In genomic region chr6:166253277-166254229, GRCh38 we compare ENCODE assay signal across 8 cellular contexts. TPM values are rescaled to one million over a fixed set of nuclear protein-coding genes. Genes with fewer than 3 reads are reported as not detected.
DNase-seq lines count a peak whose midpoint lies in the region; ATAC-seq and TF ChIP-seq lines count a peak whose summit lies in the region.

No MANE protein-coding gene starts in this region.

- no peak overlapping the region for H2AFZ ChIP-seq in osteoblast (ENCODE audit: low read length)

- H3K4me3 ChIP-seq in epithelial cell of esophagus (ENCODE audit: low read length) (peak overlapping the region; percentile 11), osteoblast (ENCODE audit: insufficient read depth, low read length) (peak overlapping the region; percentile 50)

- ATAC-seq in SK-N-SH treated with all-trans-retinoic acid at 6 μM for 48 hours = peak; percentile 32; the same call in 1 of the 3 replicates

- TF ChIP-seq CTCF in epithelial cell of esophagus (IDR thresholded peaks at IDR 0.05; ENCODE audit: insufficient read depth, low read depth, low read length, missing control alignments) (no peak), osteoblast (IDR thresholded peaks at IDR 0.05; ENCODE audit: extremely low read depth, low read depth, low read length) (no peak)

- no peaks in the 10 kb centered on the region for H3K36me3 ChIP-seq in osteoblast (ENCODE audit: insufficient read depth, low read length)

- DNase-seq in NCI-H345 (lab: John Stamatoyannopoulos, UW) = peak; percentile 34
- no peak for DNase-seq in NCI-H345 treated with DMSO at 0.1 percent for 48 hours (lab: John Stamatoyannopoulos, UW; ENCODE audit: unreplicated experiment)
- no peak for DNase-seq in epithelial cell of esophagus (ENCODE audit: low read depth)
- no peak for DNase-seq in osteoblast (ENCODE audit: insufficient read length, low spot score, missing footprints)
- no peak for DNase-seq in mucosa of gallbladder (ENCODE audit: low spot score)
- no peak for DNase-seq in HuH-7.5 (ENCODE audit: low spot score)
- DNase-seq in NCI-H2196 (lab: John Stamatoyannopoulos, UW; ENCODE audit: unreplicated experiment) = no peak

- H3K27me3 ChIP-seq in osteoblast (ENCODE audit: insufficient read depth, low read length) = peaks cover 28% of the 10 kb centered on the region

- no peak overlapping the region for H3K27ac ChIP-seq in osteoblast (ENCODE audit: low read depth, low read length)

- H3K4me1 ChIP-seq in osteoblast (ENCODE audit: insufficient read depth, low read length) = no peaks in the 10 kb centered on the region

- H3K9me3 ChIP-seq in osteoblast (ENCODE audit: low read depth, low read length) = no peaks in the 10 kb centered on the region

- H3K79me2 ChIP-seq in osteoblast (ENCODE audit: insufficient read depth, low read length) = no peaks in the 10 kb centered on the region

- H3K4me2 ChIP-seq in osteoblast (ENCODE audit: insufficient read depth, low read length) = peak overlapping the region; percentile 61

- no peaks in the 10 kb centered on the region for H4K20me1 ChIP-seq in osteoblast (ENCODE audit: insufficient read depth, low read length)

TF ChIP-seq in SK-N-SH treated with all-trans-retinoic acid at 6 μM for 48 hours, 23 proteins besides CTCF, POLR2A, EP300 and RAD21:
- TF ChIP-seq, protein P1, sequence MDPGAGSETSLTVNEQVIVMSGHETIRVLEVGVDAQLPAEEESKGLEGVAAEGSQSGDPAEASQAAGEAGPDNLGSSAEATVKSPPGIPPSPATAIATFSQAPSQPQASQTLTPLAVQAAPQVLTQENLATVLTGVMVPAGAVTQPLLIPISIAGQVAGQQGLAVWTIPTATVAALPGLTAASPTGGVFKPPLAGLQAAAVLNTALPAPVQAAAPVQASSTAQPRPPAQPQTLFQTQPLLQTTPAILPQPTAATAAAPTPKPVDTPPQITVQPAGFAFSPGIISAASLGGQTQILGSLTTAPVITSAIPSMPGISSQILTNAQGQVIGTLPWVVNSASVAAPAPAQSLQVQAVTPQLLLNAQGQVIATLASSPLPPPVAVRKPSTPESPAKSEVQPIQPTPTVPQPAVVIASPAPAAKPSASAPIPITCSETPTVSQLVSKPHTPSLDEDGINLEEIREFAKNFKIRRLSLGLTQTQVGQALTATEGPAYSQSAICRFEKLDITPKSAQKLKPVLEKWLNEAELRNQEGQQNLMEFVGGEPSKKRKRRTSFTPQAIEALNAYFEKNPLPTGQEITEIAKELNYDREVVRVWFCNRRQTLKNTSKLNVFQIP (CRISPR knock-in tag; IDR thresholded peaks at IDR 0.05; ENCODE audit: borderline replicate concordance, low read depth) = no peak
- TF ChIP-seq, protein P2, sequence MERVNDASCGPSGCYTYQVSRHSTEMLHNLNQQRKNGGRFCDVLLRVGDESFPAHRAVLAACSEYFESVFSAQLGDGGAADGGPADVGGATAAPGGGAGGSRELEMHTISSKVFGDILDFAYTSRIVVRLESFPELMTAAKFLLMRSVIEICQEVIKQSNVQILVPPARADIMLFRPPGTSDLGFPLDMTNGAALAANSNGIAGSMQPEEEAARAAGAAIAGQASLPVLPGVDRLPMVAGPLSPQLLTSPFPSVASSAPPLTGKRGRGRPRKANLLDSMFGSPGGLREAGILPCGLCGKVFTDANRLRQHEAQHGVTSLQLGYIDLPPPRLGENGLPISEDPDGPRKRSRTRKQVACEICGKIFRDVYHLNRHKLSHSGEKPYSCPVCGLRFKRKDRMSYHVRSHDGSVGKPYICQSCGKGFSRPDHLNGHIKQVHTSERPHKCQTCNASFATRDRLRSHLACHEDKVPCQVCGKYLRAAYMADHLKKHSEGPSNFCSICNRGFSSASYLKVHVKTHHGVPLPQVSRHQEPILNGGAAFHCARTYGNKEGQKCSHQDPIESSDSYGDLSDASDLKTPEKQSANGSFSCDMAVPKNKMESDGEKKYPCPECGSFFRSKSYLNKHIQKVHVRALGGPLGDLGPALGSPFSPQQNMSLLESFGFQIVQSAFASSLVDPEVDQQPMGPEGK (CRISPR knock-in tag; IDR thresholded peaks at IDR 0.05; ENCODE audit: borderline replicate concordance) = no peak
- TF ChIP-seq ZFP30 (CRISPR knock-in tag; IDR thresholded peaks at IDR 0.05) (no peak), ZFP3 (CRISPR knock-in tag; IDR thresholded peaks at IDR 0.05) (no peak), ZNF8 (CRISPR knock-in tag; IDR thresholded peaks at IDR 0.05) (no peak), ESRRG (CRISPR knock-in tag; IDR thresholded peaks at IDR 0.05) (no peak), ZNF565 (CRISPR knock-in tag; conservative IDR thresholded peaks at IDR 0.05; ENCODE audit: low read depth) (no peak), CSDC2 (CRISPR knock-in tag; IDR thresholded peaks at IDR 0.05) (no peak), TOX (CRISPR knock-in tag; IDR thresholded peaks at IDR 0.05; ENCODE audit: borderline replicate concordance) (no peak), TSHZ2 (CRISPR knock-in tag; IDR thresholded peaks at IDR 0.05) (no peak), TCF4 (CRISPR knock-in tag; IDR thresholded peaks at IDR 0.05; ENCODE audit: borderline replicate concordance) (no peak)
- TF ChIP-seq, protein P3, sequence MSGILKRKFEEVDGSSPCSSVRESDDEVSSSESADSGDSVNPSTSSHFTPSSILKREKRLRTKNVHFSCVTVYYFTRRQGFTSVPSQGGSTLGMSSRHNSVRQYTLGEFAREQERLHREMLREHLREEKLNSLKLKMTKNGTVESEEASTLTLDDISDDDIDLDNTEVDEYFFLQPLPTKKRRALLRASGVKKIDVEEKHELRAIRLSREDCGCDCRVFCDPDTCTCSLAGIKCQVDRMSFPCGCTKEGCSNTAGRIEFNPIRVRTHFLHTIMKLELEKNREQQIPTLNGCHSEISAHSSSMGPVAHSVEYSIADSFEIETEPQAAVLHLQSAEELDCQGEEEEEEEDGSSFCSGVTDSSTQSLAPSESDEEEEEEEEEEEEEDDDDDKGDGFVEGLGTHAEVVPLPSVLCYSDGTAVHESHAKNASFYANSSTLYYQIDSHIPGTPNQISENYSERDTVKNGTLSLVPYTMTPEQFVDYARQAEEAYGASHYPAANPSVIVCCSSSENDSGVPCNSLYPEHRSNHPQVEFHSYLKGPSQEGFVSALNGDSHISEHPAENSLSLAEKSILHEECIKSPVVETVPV (CRISPR knock-in tag; IDR thresholded peaks at IDR 0.05) = no peak

RNA-seq across cellular contexts. Expression of gene PRR18, which starts 54.6 kb away (rescaled TPM):
- total RNA-seq in osteoblast (0.29 TPM in 1 of 2 replicates, not detected in the other), mucosa of gallbladder (not detected)
